8 cellular contexts compared by ENCODE assay signal in the genomic region with DNA sequence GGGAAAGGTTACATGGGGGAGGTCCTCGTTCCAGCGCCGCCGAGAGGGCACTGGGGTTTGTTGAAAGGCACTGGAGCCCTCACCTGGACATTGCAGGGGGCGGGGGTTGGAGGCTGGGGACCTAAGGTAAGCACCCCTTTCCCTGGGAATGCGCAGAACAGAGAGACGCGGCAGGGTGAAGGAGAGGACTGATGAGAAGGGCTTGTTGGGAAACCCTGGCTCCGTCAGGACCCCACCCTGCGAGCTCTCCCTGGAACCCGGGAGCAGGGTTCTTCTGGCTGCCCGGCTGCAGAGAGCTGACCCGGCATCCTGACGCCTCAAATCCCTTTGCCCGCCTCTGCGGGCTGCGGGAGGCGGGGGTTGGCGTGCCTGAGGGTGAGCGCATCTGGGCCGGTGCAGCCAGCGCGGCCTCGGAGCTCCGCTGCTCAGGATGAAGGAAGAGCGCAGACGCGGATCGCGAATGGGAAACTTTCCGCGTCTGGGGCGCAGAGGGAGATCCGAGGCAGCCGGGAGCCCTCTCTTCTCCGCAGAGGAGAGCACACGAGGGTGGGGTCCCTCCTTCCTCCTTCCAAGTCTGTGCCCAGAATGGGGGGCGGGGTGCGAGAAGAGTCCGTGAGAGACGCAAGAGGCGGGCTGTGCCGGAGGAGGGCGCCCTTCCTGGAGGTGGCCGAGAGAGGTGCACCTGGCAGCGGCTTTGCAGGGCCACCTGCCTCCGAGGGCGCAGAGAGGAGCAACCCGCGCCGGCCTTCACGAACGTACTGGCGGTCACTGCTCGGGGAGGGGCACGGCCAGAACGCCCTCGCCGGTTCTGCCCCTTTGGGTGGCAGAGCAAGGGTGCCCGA. TPM values are rescaled to one million over a fixed set of nuclear protein-coding genes. Genes with fewer than 3 reads are reported as not detected.
DNase-seq lines count a peak whose midpoint lies in the region; ATAC-seq and TF ChIP-seq lines count a peak whose summit lies in the region.

No MANE protein-coding gene starts in this region.

- H3K4me1 ChIP-seq in gastroesophageal sphincter = peaks cover 0 to 48% (median 15%) of the 10 kb centered on the region in 3 donors

- ATAC-seq in gastroesophageal sphincter (peak; percentile 46), GM19467 (IDR thresholded peaks at IDR 0.05; ENCODE audit: unreplicated experiment) (no peak), GM21786 (IDR thresholded peaks at IDR 0.05; ENCODE audit: unreplicated experiment) (no peak)

- DNase-seq in NCI-H69 (lab: John Stamatoyannopoulos, UW) = peak; percentile 73
- peak; percentile 44 to 95 (median 78) for DNase-seq in posterior cingulate gyrus
- DNase-seq in central memory CD4-positive, alpha-beta T cell = no peak
- DNase-seq in activated effector memory CD4-positive, alpha-beta T cell treated with anti-CD3 and anti-CD28 coated beads, Interleukin-2, amount 50 U/mL, for 16 hours = no peak

- 0 out of 2 replicates have a peak, but pooled peaks have one; percentile 19 for TF ChIP-seq CTCF in GM12874 (IDR thresholded peaks at IDR 0.05; ENCODE audit: insufficient read depth, low read depth, low read length)
- TF ChIP-seq CTCF in gastroesophageal sphincter (IDR thresholded peaks at IDR 0.05) = no peak

- peaks cover 100% of the 10 kb centered on the region for H3K27me3 ChIP-seq in gastroesophageal sphincter

- no peak overlapping the region for H3K27ac ChIP-seq in gastroesophageal sphincter

- no peak for TF ChIP-seq EP300 in gastroesophageal sphincter (IDR thresholded peaks at IDR 0.05)

- intact Hi-C loops in posterior cingulate gyrus (cut with DNase I) = loop anchor here (10.0 kb wide), 2 partner anchors 125 kb away; no protein-coding TSS in a partner anchor

- no peaks in the 10 kb centered on the region for H3K9me3 ChIP-seq in gastroesophageal sphincter

- 0% methylated on average over 8 of the region's 60 CpGs; no CpG with 5 or more reads in 1 of the 2 donors for WGBS in gastroesophageal sphincter (ENCODE audit: low coverage in 1 of 2), 2 donors

- H3K36me3 ChIP-seq in gastroesophageal sphincter = no peaks in the 10 kb centered on the region

- H3K4me3 ChIP-seq in gastroesophageal sphincter = peak overlapping the region in 1 of 2 donors; percentile 40

- no peak for TF ChIP-seq POLR2A in gastroesophageal sphincter (IDR thresholded peaks at IDR 0.05)

RNA-seq across cellular contexts. Expression of gene IGSF21, which starts 2.4 kb away (rescaled TPM):
- total RNA-seq in gastroesophageal sphincter = 1 to 10 TPM in 3 of 4 donors, under 1 TPM in 1; 0.31 to 3.5 (median 1.7) TPM

Comparison
In these comparisons a context has a peak if more than half of its experiments do, and no peak if none do; other contexts are left out.
1. DNase-seq: peak in NCI-H69 (single experiment) and posterior cingulate gyrus (10 of 10); none in central memory CD4-positive, alpha-beta T cell (single experiment) and activated effector memory CD4-positive, alpha-beta T cell treated with anti-CD3 and anti-CD28 coated beads, Interleukin-2, amount 50 U/mL, for 16 hours (single experiment).